Comparison of ENCODE assay signal across 11 cellular contexts in the genomic region with DNA sequence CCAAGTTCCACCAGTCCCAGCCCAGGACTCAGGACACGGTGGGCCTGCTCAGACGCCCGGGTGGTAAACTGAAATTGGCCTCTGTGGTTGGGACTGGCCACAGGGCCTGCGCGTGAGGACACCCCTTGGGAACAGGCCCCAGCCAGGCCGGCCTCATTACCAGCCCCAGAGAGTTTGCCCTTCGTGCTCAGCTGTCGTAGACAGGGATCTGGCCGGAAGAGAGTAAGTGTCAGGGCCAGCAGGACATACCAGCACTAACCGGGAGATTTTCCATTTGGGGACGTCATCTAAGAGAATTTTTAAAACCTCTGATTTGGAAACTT. TPM values are rescaled to one million over a fixed set of nuclear protein-coding genes. Genes with fewer than 3 reads are reported as not detected.
"Had no signal": no experiment of that assay in that cellular context is flagged by ENCODE, and none has a peak within 500 bp of the region (broad histone marks: within the 10 kb centered on the region; RNA-seq: fewer than 3 reads in every experiment).

No MANE protein-coding gene starts in this region.

- H3K27ac ChIP-seq: RWPE1 had no signal

- DNase-seq: KG1, NCI-H2081 treated with DMSO at 0.1 percent for 48 hours, NCI-H510A had no signal

- H3K9me3 ChIP-seq: SK-N-SH had no signal

RNA-seq across cellular contexts. Expression of a gene that starts 2.3 kb away (rescaled TPM):
- total RNA-seq: HepG2, IMR-90, M059J, OCI-LY7, PC-3, SK-MEL-5 had no signal
- polyA plus RNA-seq: HepG2, SK-N-SH had no signal
